In genomic region chr4:106284227-106284626, GRCh38 we compare ENCODE assay signal across 7 cellular contexts.
"Had no signal": no experiment of that assay in that cellular context is flagged by ENCODE, and none has a peak within 500 bp of the region (broad histone marks: within the 10 kb centered on the region; RNA-seq: fewer than 3 reads in every experiment).

No MANE protein-coding gene starts in this region.

- H3K4me3 ChIP-seq: HAP-1 had no signal

- DNase-seq: GOT3, H7, HFFc6, KBM-7 had no signal

- H3K36me3 ChIP-seq: HAP-1 had no signal

- H3K27me3 Mint-ChIP-seq: IgD-negative memory B cell had no signal

- H3K9me3 Mint-ChIP-seq: HFFc6 had no signal

- H3K27ac Mint-ChIP-seq: HFFc6, IgD-negative memory B cell had no signal

- H3K4me3 Mint-ChIP-seq: HFFc6, IgD-negative memory B cell had no signal

- ATAC-seq: HCT116 had no signal
